In the genomic region with DNA sequence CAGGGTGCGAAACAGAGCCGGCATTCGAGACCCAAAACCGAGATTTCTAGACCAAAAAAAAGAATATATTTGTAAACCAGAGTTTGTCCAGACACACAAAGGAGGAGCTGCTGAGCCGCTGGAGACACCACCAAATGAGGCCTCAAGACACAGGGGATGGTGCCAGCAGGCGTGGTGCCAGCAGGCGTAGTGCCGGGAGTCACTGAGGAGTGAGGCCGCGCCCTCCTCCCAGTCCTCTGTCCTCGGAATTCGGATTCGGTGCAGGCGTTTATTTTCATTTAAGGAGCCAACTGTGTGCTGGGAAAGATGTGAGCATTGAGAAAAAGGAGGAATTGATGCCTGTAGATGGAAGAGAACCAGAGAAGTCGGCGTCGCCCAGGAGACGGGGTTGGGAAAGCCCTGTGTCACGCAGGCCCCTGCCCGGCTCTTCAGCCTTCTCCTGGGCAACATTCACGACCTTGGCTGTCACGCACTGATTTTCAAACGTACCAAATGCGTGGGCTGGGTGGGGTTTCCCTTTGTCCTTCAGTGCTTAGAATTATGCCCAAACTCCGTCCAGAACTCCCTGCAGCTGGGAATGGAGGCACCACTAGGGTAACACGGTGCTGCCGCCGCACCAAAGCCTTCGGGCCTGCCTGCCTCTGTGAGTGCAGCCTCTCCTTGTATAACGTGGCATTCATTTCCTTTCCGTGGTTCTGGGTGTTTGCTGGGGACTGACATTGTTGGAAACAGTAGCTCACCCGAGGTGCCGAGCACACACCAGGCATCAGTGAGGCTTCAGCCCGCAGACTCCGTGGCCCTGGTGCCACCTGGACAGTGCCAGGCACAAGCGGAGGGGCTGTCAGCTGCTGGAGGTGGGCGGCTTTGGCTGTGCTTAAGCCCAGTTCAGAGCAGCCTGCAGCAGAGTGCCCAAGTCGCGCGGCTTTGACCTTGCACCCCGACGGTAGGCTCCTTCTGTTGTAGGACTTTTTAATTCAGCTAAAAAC, we compare ENCODE assay signal across 1 cellular context.
TF ChIP-seq lines count a peak whose summit lies in the region.

No MANE protein-coding gene starts in this region.

TF ChIP-seq in WTC11, 78 proteins besides CTCF, POLR2A, EP300 and RAD21 (continued from another document):
- TF ChIP-seq, protein P1, sequence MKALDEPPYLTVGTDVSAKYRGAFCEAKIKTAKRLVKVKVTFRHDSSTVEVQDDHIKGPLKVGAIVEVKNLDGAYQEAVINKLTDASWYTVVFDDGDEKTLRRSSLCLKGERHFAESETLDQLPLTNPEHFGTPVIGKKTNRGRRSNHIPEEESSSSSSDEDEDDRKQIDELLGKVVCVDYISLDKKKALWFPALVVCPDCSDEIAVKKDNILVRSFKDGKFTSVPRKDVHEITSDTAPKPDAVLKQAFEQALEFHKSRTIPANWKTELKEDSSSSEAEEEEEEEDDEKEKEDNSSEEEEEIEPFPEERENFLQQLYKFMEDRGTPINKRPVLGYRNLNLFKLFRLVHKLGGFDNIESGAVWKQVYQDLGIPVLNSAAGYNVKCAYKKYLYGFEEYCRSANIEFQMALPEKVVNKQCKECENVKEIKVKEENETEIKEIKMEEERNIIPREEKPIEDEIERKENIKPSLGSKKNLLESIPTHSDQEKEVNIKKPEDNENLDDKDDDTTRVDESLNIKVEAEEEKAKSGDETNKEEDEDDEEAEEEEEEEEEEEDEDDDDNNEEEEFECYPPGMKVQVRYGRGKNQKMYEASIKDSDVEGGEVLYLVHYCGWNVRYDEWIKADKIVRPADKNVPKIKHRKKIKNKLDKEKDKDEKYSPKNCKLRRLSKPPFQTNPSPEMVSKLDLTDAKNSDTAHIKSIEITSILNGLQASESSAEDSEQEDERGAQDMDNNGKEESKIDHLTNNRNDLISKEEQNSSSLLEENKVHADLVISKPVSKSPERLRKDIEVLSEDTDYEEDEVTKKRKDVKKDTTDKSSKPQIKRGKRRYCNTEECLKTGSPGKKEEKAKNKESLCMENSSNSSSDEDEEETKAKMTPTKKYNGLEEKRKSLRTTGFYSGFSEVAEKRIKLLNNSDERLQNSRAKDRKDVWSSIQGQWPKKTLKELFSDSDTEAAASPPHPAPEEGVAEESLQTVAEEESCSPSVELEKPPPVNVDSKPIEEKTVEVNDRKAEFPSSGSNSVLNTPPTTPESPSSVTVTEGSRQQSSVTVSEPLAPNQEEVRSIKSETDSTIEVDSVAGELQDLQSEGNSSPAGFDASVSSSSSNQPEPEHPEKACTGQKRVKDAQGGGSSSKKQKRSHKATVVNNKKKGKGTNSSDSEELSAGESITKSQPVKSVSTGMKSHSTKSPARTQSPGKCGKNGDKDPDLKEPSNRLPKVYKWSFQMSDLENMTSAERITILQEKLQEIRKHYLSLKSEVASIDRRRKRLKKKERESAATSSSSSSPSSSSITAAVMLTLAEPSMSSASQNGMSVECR (CRISPR knock-in tag; IDR thresholded peaks at IDR 0.05; ENCODE audit: borderline replicate concordance), result no peak
- TF ChIP-seq PRRX2 (CRISPR knock-in tag; IDR thresholded peaks at IDR 0.05) (no peak), ATF1 (CRISPR knock-in tag; IDR thresholded peaks at IDR 0.05) (no peak), RELA (CRISPR knock-in tag; IDR thresholded peaks at IDR 0.05; ENCODE audit: borderline replicate concordance) (no peak)
- TF ChIP-seq, protein P2, sequence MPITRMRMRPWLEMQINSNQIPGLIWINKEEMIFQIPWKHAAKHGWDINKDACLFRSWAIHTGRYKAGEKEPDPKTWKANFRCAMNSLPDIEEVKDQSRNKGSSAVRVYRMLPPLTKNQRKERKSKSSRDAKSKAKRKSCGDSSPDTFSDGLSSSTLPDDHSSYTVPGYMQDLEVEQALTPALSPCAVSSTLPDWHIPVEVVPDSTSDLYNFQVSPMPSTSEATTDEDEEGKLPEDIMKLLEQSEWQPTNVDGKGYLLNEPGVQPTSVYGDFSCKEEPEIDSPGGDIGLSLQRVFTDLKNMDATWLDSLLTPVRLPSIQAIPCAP (CRISPR knock-in tag; IDR thresholded peaks at IDR 0.05), result no peak
- TF ChIP-seq, protein P3, sequence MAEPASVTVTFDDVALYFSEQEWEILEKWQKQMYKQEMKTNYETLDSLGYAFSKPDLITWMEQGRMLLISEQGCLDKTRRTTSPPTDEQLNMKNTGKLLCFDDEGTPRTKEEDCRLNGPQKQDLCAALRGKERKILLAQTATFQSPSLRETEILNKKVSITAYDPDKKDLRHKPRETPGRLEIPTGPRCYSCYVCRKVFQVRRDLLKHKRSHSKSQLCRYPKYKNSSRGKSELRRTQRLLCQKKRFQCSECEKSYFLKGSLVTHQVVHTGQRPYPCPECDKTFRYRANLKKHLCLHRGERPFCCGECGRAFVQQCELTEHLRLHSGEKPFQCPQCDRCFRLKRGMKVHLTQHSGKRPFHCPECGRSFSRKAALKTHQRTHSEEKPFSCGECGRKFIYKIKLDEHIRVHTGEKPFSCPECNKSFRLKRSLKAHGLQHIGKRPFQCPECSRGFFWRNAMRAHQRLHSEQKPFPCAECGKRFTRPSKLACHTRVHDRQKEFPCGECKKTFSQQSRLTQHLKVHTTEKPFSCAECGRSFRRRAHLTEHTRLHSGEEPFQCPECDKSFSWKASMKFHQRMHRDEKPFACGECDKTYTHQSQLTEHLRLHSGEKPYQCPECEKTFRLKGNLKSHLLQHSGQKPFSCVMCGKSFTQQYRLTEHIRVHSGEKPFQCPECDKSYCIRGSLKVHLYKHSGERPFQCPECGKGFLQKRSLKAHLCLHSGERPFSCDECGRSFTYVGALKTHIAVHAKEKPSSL (CRISPR knock-in tag; conservative IDR thresholded peaks at IDR 0.05), result no peak
